Comparison of ENCODE assay signal across 20 cellular contexts in genomic region chr9:91074866-91075265, GRCh38.
A peak's percentile ranks its signal among the peaks of the same experiment; 100 is the strongest.
DNase-seq lines count a peak whose midpoint lies in the region; ATAC-seq and TF ChIP-seq lines count a peak whose summit lies in the region.
"Had no signal": no experiment of that assay in that cellular context is flagged by ENCODE, and none has a peak within 500 bp of the region (broad histone marks: within the 10 kb centered on the region; RNA-seq: fewer than 3 reads in every experiment).

No MANE protein-coding gene starts in this region.

- 79% methylated on average over 13 of the region's 13 CpGs for WGBS in mesenchymal stem cell

- H3K9me3 ChIP-seq in osteoblast (ENCODE audit: low read depth, low read length) (no peaks in the 10 kb centered on the region), mesenchymal stem cell (ENCODE audit: control insufficient read depth, low read length) (no peaks in the 10 kb centered on the region), tibial artery (no peaks in the 10 kb centered on the region)
- H3K9me3 ChIP-seq in effector memory CD4-positive, alpha-beta T cell (ENCODE audit: control insufficient read depth, low read length), result no peaks in the 10 kb centered on the region

- no peak overlapping the region for H2BK5ac ChIP-seq in mesenchymal stem cell (ENCODE audit: low read depth, low read length, poor library complexity, severe bottlenecking)

- H3K27me3 Mint-ChIP-seq in stimulated activated memory B cell treated with anti-CD40 and anti-IgM and Interleukin-4, amounts not matched to agents 10 μg/mL and 1 μg/mL and 100 μg/mL, for 72 hours, result no peaks in the 10 kb centered on the region

- H3K4me3 Mint-ChIP-seq in stimulated activated memory B cell treated with anti-CD40 and anti-IgM and Interleukin-4, amounts not matched to agents 10 μg/mL and 1 μg/mL and 100 μg/mL, for 72 hours, result no peak overlapping the region

- no peak overlapping the region for H3K14ac ChIP-seq in mesenchymal stem cell (ENCODE audit: low read length in 2 of 2)

- H3K27ac ChIP-seq in brain microvascular endothelial cell (peak overlapping the region; percentile 16), osteoblast (ENCODE audit: low read depth, low read length) (no peak overlapping the region), mesenchymal stem cell (ENCODE audit: low read length, poor library complexity, severe bottlenecking) (no peak overlapping the region), tibial artery (peak overlapping the region in 1 of 2 donors; percentile 30)
- no peak overlapping the region for H3K27ac ChIP-seq in effector memory CD4-positive, alpha-beta T cell (ENCODE audit: insufficient read depth, low read length, poor library complexity, severe bottlenecking)
- H3K27ac ChIP-seq: 22Rv1, GM23248 had no signal

- H3K79me1 ChIP-seq in mesenchymal stem cell (replicated peaks; ENCODE audit: low read length, poor library complexity, severe bottlenecking), result no peaks in the 10 kb centered on the region

- H3K4ac ChIP-seq in mesenchymal stem cell (ENCODE audit: low read depth in 1 of 2, low read length in 2 of 2), result no peak overlapping the region

- H3K4me1 ChIP-seq in osteoblast (ENCODE audit: insufficient read depth, low read length) (peaks cover 16% of the 10 kb centered on the region), mesenchymal stem cell (ENCODE audit: control insufficient read depth, insufficient read depth, low read depth, low read length) (peaks cover 23% of the 10 kb centered on the region), tibial artery (peaks cover 0 to 43% (median 2%) of the 10 kb centered on the region in 4 donors)
- H3K4me1 ChIP-seq in effector memory CD4-positive, alpha-beta T cell (ENCODE audit: control insufficient read depth, insufficient read depth, low read length, poor library complexity, severe bottlenecking), result no peaks in the 10 kb centered on the region

- TF ChIP-seq CTCF in brain microvascular endothelial cell (IDR thresholded peaks at IDR 0.05; ENCODE audit: low read depth, low read length, missing control alignments), result no peak
- no peak for TF ChIP-seq CTCF in osteoblast (IDR thresholded peaks at IDR 0.05; ENCODE audit: extremely low read depth, low read depth, low read length)
- no peak for TF ChIP-seq CTCF in tibial artery (IDR thresholded peaks at IDR 0.05)

- H3K18ac ChIP-seq in mesenchymal stem cell (ENCODE audit: low read depth in 1 of 2, low read length in 2 of 2), result no peak overlapping the region

- intact Hi-C loops in tibial artery (cut with DNase I; ENCODE audit: low total_unique reads), result no loop called here

- no peaks in the 10 kb centered on the region for H3K36me3 Mint-ChIP-seq in stimulated activated memory B cell treated with anti-CD40 and anti-IgM and Interleukin-4, amounts not matched to agents 10 μg/mL and 1 μg/mL and 100 μg/mL, for 72 hours

- H2AK5ac ChIP-seq in mesenchymal stem cell (ENCODE audit: low read length, severe bottlenecking), result no peak overlapping the region

- H3K27ac Mint-ChIP-seq in stimulated activated memory B cell treated with anti-CD40 and anti-IgM and Interleukin-4, amounts not matched to agents 10 μg/mL and 1 μg/mL and 100 μg/mL, for 72 hours, result peak overlapping the region; percentile 54

- in situ Hi-C loops in brain microvascular endothelial cell (cut with HindIII; ENCODE audit: low pct_ligation_motif_present, low sequenced_read_pairs), result no loop called here

- H3K4me3 ChIP-seq in brain microvascular endothelial cell (ENCODE audit: low read depth, low read length) (no peak overlapping the region), osteoblast (ENCODE audit: insufficient read depth, low read length) (no peak overlapping the region), mesenchymal stem cell (ENCODE audit: insufficient read depth in 1 of 2, low read depth in 1 of 2, low read length in 2 of 2) (no peak overlapping the region), tibial artery (no peak overlapping the region)
- no peak overlapping the region for H3K4me3 ChIP-seq in effector memory CD4-positive, alpha-beta T cell (ENCODE audit: insufficient read depth, low read depth, low read length, poor library complexity, severe bottlenecking)
- H3K4me3 ChIP-seq: GM23248, K562 had no signal

- no peak overlapping the region for H3K9ac ChIP-seq in mesenchymal stem cell (ENCODE audit: low read length)
- H3K9ac ChIP-seq: GM23248 had no signal

- no peak overlapping the region for H2BK120ac ChIP-seq in mesenchymal stem cell (ENCODE audit: low read depth, low read length)

- H3K4me2 ChIP-seq in osteoblast (ENCODE audit: insufficient read depth, low read length) (no peak overlapping the region), mesenchymal stem cell (ENCODE audit: low read length, poor library complexity, severe bottlenecking) (no peak overlapping the region)

- H3K9me3 Mint-ChIP-seq in stimulated activated memory B cell treated with anti-CD40 and anti-IgM and Interleukin-4, amounts not matched to agents 10 μg/mL and 1 μg/mL and 100 μg/mL, for 72 hours, result no peaks in the 10 kb centered on the region

- H3K36me3 ChIP-seq in brain microvascular endothelial cell (replicated peaks) (no peaks in the 10 kb centered on the region), osteoblast (ENCODE audit: insufficient read depth, low read length) (no peaks in the 10 kb centered on the region), mesenchymal stem cell (ENCODE audit: control insufficient read depth in 1 of 2, insufficient read depth in 2 of 2, low read depth in 1 of 2, low read length in 2 of 2) (no peaks in the 10 kb centered on the region), tibial artery (no peaks in the 10 kb centered on the region)
- H3K36me3 ChIP-seq in effector memory CD4-positive, alpha-beta T cell (ENCODE audit: control insufficient read depth, insufficient read depth, low read length), result no peaks in the 10 kb centered on the region

- no peak overlapping the region for H2BK12ac ChIP-seq in mesenchymal stem cell (ENCODE audit: low read length in 2 of 2)

- no peak for ATAC-seq in stimulated activated memory B cell treated with anti-CD40 and anti-IgM and Interleukin-4, amounts not matched to agents 10 μg/mL and 1 μg/mL and 100 μg/mL, for 72 hours
- ATAC-seq: HCT116, K562 had no signal

- H2AFZ ChIP-seq in osteoblast (ENCODE audit: low read length), result peak overlapping the region; percentile 6
- no peak overlapping the region for H2AFZ ChIP-seq in mesenchymal stem cell (ENCODE audit: low read depth, low read length)
- H2AFZ ChIP-seq: GM23248 had no signal

- H3K79me2 ChIP-seq in osteoblast (ENCODE audit: insufficient read depth, low read length), result no peaks in the 10 kb centered on the region

- no peak overlapping the region for H4K8ac ChIP-seq in mesenchymal stem cell (ENCODE audit: low read length)

- no peak overlapping the region for H2BK15ac ChIP-seq in mesenchymal stem cell (ENCODE audit: low read depth, poor library complexity, severe bottlenecking)

- H3K27me3 ChIP-seq in brain microvascular endothelial cell (replicated peaks) (no peaks in the 10 kb centered on the region), osteoblast (ENCODE audit: insufficient read depth, low read length) (no peaks in the 10 kb centered on the region), mesenchymal stem cell (ENCODE audit: control insufficient read depth in 1 of 2, insufficient read depth in 1 of 2, low read length in 2 of 2) (no peaks in the 10 kb centered on the region), tibial artery (no peaks in the 10 kb centered on the region)
- no peaks in the 10 kb centered on the region for H3K27me3 ChIP-seq in effector memory CD4-positive, alpha-beta T cell (replicated peaks; ENCODE audit: control insufficient read depth, insufficient read depth, low read length, poor library complexity, severe bottlenecking)

- H3K23ac ChIP-seq in mesenchymal stem cell (ENCODE audit: low read length in 2 of 2), result no peak overlapping the region

- peaks cover 6% of the 10 kb centered on the region for H3K4me1 Mint-ChIP-seq in stimulated activated memory B cell treated with anti-CD40 and anti-IgM and Interleukin-4, amounts not matched to agents 10 μg/mL and 1 μg/mL and 100 μg/mL, for 72 hours

- no peak overlapping the region for H4K91ac ChIP-seq in mesenchymal stem cell (ENCODE audit: low read length)

- DNase-seq in NCI-H345 (lab: John Stamatoyannopoulos, UW) (peak; percentile 10), NCI-H345 treated with DMSO at 0.1 percent for 48 hours (lab: John Stamatoyannopoulos, UW; ENCODE audit: unreplicated experiment) (no peak), brain microvascular endothelial cell (peak; percentile 55), osteoblast (ENCODE audit: insufficient read length, low spot score, missing footprints) (no peak), mesenchymal stem cell (no peak), tibial artery (no peak)
- DNase-seq in effector memory CD4-positive, alpha-beta T cell, result no peak
- DNase-seq: AML-193, DMS79 treated with DMSO at 0.1 percent for 48 hours, GM23248, NCI-H1105 treated with DMSO at 0.1 percent for 48 hours, NCI-H1694, NCI-H2081 treated with DMSO at 0.1 percent for 48 hours, NCI-H510A treated with DMSO at 0.1 percent for 48 hours, NCI-H82, SHP77 had no signal

- H4K20me1 ChIP-seq in osteoblast (ENCODE audit: insufficient read depth, low read length), result no peaks in the 10 kb centered on the region

Comparison
In these comparisons a context has a peak if more than half of its experiments do, and no peak if none do; other contexts are left out.
1. DNase-seq: peak in NCI-H345 (single experiment) and brain microvascular endothelial cell (single experiment); none in NCI-H345 treated with DMSO at 0.1 percent for 48 hours (single experiment), osteoblast (single experiment), effector memory CD4-positive, alpha-beta T cell (0 of 3), mesenchymal stem cell (single experiment) and tibial artery (0 of 2).